ENCODE assay signal across 1 cellular context in the genomic region with DNA sequence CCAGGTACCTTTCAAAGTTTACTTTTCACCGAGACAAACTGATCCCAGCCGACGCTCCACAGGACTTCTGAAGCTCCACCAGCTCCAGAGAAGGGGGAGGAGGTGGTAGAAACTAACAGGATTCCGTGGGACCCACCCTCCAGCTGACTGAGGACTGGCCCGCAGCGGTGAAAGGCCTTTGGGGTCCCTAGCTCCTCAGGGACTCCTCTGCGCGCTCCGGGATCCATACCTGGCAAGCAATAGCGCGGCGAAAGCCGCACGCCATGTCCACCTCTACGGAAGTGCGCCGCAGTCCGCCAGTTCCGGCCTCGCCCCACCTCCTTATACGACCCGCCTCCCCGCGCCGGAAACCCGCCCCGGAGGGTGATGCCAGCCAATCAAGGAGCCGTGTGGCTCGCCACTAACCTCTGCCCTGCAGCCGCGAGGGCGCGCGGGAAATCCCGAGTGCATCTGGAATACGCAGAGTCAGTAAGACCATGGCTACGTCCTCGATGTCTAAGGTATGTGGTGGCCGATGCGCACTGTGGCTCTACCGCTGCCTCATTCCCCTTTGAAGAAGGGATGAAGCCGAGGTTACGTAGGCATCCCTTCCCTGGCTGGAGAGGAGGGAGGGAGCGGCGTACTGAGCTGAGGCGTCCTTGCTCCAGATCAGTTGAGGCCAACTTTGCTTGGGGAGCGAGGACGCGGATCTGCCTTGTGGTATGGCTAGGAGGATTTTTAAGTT.
A peak's percentile ranks its signal among the peaks of the same experiment; 100 is the strongest.
TF ChIP-seq lines count a peak whose summit lies in the region.

A gene (plus strand): TSS at position 443 of the 724 bp plus-strand sequence. CDS start 34 bp downstream, at position 477.
A gene with protein sequence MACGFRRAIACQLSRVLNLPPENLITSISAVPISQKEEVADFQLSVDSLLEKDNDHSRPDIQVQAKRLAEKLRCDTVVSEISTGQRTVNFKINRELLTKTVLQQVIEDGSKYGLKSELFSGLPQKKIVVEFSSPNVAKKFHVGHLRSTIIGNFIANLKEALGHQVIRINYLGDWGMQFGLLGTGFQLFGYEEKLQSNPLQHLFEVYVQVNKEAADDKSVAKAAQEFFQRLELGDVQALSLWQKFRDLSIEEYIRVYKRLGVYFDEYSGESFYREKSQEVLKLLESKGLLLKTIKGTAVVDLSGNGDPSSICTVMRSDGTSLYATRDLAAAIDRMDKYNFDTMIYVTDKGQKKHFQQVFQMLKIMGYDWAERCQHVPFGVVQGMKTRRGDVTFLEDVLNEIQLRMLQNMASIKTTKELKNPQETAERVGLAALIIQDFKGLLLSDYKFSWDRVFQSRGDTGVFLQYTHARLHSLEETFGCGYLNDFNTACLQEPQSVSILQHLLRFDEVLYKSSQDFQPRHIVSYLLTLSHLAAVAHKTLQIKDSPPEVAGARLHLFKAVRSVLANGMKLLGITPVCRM (minus strand): TSS at position 295 of the 724 bp plus-strand sequence. CDS start 30 bp downstream, at position 265.

TF ChIP-seq in K562, 482 proteins besides CTCF, POLR2A, EP300 and RAD21 (continued from another document and continues in another):
- TF ChIP-seq, protein P1, sequence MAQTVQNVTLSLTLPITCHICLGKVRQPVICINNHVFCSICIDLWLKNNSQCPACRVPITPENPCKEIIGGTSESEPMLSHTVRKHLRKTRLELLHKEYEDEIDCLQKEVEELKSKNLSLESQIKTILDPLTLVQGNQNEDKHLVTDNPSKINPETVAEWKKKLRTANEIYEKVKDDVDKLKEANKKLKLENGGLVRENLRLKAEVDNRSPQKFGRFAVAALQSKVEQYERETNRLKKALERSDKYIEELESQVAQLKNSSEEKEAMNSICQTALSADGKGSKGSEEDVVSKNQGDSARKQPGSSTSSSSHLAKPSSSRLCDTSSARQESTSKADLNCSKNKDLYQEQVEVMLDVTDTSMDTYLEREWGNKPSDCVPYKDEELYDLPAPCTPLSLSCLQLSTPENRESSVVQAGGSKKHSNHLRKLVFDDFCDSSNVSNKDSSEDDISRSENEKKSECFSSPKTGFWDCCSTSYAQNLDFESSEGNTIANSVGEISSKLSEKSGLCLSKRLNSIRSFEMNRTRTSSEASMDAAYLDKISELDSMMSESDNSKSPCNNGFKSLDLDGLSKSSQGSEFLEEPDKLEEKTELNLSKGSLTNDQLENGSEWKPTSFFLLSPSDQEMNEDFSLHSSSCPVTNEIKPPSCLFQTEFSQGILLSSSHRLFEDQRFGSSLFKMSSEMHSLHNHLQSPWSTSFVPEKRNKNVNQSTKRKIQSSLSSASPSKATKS (CRISPR knock-in tag; IDR thresholded peaks at IDR 0.05) = no peak
- no peak for TF ChIP-seq COPS2 (conservative IDR thresholded peaks at IDR 0.05)
- TF ChIP-seq, protein P2, sequence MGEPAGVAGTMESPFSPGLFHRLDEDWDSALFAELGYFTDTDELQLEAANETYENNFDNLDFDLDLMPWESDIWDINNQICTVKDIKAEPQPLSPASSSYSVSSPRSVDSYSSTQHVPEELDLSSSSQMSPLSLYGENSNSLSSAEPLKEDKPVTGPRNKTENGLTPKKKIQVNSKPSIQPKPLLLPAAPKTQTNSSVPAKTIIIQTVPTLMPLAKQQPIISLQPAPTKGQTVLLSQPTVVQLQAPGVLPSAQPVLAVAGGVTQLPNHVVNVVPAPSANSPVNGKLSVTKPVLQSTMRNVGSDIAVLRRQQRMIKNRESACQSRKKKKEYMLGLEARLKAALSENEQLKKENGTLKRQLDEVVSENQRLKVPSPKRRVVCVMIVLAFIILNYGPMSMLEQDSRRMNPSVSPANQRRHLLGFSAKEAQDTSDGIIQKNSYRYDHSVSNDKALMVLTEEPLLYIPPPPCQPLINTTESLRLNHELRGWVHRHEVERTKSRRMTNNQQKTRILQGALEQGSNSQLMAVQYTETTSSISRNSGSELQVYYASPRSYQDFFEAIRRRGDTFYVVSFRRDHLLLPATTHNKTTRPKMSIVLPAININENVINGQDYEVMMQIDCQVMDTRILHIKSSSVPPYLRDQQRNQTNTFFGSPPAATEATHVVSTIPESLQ (CRISPR knock-in tag; IDR thresholded peaks at IDR 0.05) = 0 out of 2 replicates have a peak, but pooled peaks have one; percentile 50
- no peak for TF ChIP-seq SMC3 (conservative IDR thresholded peaks at IDR 0.05; ENCODE audit: insufficient read depth, low read depth, low read length)
- TF ChIP-seq NR2F6 (CRISPR knock-in tag; IDR thresholded peaks at IDR 0.05) = no peak
- TF ChIP-seq, protein P3, sequence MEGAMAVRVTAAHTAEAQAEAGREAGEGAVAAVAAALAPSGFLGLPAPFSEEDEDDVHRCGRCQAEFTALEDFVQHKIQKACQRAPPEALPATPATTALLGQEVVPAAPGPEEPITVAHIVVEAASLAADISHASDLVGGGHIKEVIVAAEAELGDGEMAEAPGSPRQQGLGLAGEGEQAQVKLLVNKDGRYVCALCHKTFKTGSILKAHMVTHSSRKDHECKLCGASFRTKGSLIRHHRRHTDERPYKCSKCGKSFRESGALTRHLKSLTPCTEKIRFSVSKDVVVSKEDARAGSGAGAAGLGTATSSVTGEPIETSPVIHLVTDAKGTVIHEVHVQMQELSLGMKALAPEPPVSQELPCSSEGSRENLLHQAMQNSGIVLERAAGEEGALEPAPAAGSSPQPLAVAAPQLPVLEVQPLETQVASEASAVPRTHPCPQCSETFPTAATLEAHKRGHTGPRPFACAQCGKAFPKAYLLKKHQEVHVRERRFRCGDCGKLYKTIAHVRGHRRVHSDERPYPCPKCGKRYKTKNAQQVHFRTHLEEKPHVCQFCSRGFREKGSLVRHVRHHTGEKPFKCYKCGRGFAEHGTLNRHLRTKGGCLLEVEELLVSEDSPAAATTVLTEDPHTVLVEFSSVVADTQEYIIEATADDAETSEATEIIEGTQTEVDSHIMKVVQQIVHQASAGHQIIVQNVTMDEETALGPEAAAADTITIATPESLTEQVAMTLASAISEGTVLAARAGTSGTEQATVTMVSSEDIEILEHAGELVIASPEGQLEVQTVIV (CRISPR knock-in tag; IDR thresholded peaks at IDR 0.05; ENCODE audit: borderline replicate concordance) = no peak
- TF ChIP-seq CBX3 (IDR thresholded peaks at IDR 0.05; ENCODE audit: borderline replicate concordance in 1 of 2, low read length in 2 of 2) = peak in 1 of 2 experiments; percentile 57; a peak in 1 of 3 replicates
- TF ChIP-seq MBD2 (IDR thresholded peaks at IDR 0.05; ENCODE audit: borderline replicate concordance, low read depth) = peak; percentile 92
- TF ChIP-seq POLR2B (IDR thresholded peaks at IDR 0.05; ENCODE audit: low read depth, partially characterized antibody) = peak; percentile 92
- TF ChIP-seq, protein P4, sequence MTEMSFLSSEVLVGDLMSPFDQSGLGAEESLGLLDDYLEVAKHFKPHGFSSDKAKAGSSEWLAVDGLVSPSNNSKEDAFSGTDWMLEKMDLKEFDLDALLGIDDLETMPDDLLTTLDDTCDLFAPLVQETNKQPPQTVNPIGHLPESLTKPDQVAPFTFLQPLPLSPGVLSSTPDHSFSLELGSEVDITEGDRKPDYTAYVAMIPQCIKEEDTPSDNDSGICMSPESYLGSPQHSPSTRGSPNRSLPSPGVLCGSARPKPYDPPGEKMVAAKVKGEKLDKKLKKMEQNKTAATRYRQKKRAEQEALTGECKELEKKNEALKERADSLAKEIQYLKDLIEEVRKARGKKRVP (CRISPR knock-in tag; IDR thresholded peaks at IDR 0.05) = no peak
- no peak for TF ChIP-seq ZNF589 (CRISPR knock-in tag; IDR thresholded peaks at IDR 0.05; ENCODE audit: low read depth)
- TF ChIP-seq RBFOX2 (IDR thresholded peaks at IDR 0.05; ENCODE audit: low read depth, low read length) = peak; percentile 98
- TF ChIP-seq, protein P5, sequence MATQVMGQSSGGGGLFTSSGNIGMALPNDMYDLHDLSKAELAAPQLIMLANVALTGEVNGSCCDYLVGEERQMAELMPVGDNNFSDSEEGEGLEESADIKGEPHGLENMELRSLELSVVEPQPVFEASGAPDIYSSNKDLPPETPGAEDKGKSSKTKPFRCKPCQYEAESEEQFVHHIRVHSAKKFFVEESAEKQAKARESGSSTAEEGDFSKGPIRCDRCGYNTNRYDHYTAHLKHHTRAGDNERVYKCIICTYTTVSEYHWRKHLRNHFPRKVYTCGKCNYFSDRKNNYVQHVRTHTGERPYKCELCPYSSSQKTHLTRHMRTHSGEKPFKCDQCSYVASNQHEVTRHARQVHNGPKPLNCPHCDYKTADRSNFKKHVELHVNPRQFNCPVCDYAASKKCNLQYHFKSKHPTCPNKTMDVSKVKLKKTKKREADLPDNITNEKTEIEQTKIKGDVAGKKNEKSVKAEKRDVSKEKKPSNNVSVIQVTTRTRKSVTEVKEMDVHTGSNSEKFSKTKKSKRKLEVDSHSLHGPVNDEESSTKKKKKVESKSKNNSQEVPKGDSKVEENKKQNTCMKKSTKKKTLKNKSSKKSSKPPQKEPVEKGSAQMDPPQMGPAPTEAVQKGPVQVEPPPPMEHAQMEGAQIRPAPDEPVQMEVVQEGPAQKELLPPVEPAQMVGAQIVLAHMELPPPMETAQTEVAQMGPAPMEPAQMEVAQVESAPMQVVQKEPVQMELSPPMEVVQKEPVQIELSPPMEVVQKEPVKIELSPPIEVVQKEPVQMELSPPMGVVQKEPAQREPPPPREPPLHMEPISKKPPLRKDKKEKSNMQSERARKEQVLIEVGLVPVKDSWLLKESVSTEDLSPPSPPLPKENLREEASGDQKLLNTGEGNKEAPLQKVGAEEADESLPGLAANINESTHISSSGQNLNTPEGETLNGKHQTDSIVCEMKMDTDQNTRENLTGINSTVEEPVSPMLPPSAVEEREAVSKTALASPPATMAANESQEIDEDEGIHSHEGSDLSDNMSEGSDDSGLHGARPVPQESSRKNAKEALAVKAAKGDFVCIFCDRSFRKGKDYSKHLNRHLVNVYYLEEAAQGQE (CRISPR knock-in tag; IDR thresholded peaks at IDR 0.05; ENCODE audit: low read depth) = peak; percentile 21; the same call in 1 of the 2 replicates
- no peak for TF ChIP-seq ADNP (tag; IDR thresholded peaks at IDR 0.05)
- TF ChIP-seq HDAC8 (tag; IDR thresholded peaks at IDR 0.05) = no peak
- TF ChIP-seq ZNF175 (CRISPR knock-in tag; IDR thresholded peaks at IDR 0.05; ENCODE audit: low read depth) = no peak
- no peak for TF ChIP-seq U2AF2 (optimal IDR thresholded peaks at IDR 0.05; ENCODE audit: low read depth, low read length)
- TF ChIP-seq, protein P6, sequence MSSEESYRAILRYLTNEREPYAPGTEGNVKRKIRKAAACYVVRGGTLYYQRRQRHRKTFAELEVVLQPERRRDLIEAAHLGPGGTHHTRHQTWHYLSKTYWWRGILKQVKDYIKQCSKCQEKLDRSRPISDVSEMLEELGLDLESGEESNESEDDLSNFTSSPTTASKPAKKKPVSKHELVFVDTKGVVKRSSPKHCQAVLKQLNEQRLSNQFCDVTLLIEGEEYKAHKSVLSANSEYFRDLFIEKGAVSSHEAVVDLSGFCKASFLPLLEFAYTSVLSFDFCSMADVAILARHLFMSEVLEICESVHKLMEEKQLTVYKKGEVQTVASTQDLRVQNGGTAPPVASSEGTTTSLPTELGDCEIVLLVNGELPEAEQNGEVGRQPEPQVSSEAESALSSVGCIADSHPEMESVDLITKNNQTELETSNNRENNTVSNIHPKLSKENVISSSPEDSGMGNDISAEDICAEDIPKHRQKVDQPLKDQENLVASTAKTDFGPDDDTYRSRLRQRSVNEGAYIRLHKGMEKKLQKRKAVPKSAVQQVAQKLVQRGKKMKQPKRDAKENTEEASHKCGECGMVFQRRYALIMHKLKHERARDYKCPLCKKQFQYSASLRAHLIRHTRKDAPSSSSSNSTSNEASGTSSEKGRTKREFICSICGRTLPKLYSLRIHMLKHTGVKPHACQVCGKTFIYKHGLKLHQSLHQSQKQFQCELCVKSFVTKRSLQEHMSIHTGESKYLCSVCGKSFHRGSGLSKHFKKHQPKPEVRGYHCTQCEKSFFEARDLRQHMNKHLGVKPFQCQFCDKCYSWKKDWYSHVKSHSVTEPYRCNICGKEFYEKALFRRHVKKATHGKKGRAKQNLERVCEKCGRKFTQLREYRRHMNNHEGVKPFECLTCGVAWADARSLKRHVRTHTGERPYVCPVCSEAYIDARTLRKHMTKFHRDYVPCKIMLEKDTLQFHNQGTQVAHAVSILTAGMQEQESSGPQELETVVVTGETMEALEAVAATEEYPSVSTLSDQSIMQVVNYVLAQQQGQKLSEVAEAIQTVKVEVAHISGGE (CRISPR knock-in tag; IDR thresholded peaks at IDR 0.05) = peak in 1 of 3 experiments; percentile 91; a peak in 3 of 6 replicates
- TF ChIP-seq RBM34 (IDR thresholded peaks at IDR 0.05; ENCODE audit: borderline replicate concordance, insufficient read depth, low read length) = no peak
- TF ChIP-seq ILK (tag; IDR thresholded peaks at IDR 0.05; ENCODE audit: borderline replicate concordance, low read depth) = no peak
- TF ChIP-seq KDM4B (IDR thresholded peaks at IDR 0.05; ENCODE audit: borderline replicate concordance in 2 of 2, low read depth in 1 of 2) = no peak; a peak in 1 of 4 replicates
- TF ChIP-seq, protein P7, sequence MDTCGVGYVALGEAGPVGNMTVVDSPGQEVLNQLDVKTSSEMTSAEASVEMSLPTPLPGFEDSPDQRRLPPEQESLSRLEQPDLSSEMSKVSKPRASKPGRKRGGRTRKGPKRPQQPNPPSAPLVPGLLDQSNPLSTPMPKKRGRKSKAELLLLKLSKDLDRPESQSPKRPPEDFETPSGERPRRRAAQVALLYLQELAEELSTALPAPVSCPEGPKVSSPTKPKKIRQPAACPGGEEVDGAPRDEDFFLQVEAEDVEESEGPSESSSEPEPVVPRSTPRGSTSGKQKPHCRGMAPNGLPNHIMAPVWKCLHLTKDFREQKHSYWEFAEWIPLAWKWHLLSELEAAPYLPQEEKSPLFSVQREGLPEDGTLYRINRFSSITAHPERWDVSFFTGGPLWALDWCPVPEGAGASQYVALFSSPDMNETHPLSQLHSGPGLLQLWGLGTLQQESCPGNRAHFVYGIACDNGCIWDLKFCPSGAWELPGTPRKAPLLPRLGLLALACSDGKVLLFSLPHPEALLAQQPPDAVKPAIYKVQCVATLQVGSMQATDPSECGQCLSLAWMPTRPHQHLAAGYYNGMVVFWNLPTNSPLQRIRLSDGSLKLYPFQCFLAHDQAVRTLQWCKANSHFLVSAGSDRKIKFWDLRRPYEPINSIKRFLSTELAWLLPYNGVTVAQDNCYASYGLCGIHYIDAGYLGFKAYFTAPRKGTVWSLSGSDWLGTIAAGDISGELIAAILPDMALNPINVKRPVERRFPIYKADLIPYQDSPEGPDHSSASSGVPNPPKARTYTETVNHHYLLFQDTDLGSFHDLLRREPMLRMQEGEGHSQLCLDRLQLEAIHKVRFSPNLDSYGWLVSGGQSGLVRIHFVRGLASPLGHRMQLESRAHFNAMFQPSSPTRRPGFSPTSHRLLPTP (IDR thresholded peaks at IDR 0.05; ENCODE audit: borderline replicate concordance, extremely low read depth, insufficient read length) = no peak
- no peak for TF ChIP-seq ZNF766 (CRISPR knock-in tag; conservative IDR thresholded peaks at IDR 0.05)
- TF ChIP-seq CHCHD3 (CRISPR knock-in tag; IDR thresholded peaks at IDR 0.05) = no peak
- TF ChIP-seq ZSCAN29 (IDR thresholded peaks at IDR 0.05) = no peak
- TF ChIP-seq HNRNPUL1 (IDR thresholded peaks at IDR 0.05; ENCODE audit: low read length) = no peak
- TF ChIP-seq, protein P8, sequence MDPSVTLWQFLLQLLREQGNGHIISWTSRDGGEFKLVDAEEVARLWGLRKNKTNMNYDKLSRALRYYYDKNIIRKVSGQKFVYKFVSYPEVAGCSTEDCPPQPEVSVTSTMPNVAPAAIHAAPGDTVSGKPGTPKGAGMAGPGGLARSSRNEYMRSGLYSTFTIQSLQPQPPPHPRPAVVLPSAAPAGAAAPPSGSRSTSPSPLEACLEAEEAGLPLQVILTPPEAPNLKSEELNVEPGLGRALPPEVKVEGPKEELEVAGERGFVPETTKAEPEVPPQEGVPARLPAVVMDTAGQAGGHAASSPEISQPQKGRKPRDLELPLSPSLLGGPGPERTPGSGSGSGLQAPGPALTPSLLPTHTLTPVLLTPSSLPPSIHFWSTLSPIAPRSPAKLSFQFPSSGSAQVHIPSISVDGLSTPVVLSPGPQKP (CRISPR knock-in tag; IDR thresholded peaks at IDR 0.05) = 0 out of 2 replicates have a peak, but pooled peaks have one; percentile 42
- no peak for TF ChIP-seq MED1 (CRISPR knock-in tag; IDR thresholded peaks at IDR 0.05; ENCODE audit: borderline replicate concordance)
- peak; percentile 74 for TF ChIP-seq MYC (IDR thresholded peaks at IDR 0.05; ENCODE audit: low read depth, low read length)
- TF ChIP-seq MYC (CRISPR knock-in tag; IDR thresholded peaks at IDR 0.05; ENCODE audit: borderline replicate concordance, low read depth) = peak; percentile 60; the same call in 1 of the 2 replicates
- TF ChIP-seq LEF1 (IDR thresholded peaks at IDR 0.05) = no peak
- peak; percentile 92 for TF ChIP-seq ELF1 (tag; IDR thresholded peaks at IDR 0.05)
